ENCODE assay signal across 39 cellular contexts in the genomic region with DNA sequence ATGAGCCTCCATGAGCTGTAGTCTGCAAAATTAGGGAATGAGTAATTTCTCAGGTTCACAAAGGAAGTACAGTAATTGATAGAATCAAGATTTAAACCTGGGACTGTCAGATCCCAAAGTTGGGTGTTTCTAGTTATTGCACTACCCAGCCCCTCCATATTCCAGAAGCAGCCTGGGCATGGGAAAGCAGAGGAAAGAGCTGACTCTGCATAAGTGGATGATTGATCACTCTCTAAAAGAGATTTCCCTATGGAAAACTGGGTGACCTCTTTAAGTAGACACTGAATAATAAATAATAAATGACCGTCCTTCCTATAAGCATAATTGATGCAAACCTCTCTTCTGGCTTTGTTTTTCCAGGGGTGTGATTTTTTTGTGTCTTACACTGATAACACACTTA. TPM values are rescaled to one million over a fixed set of nuclear protein-coding genes. Genes with fewer than 3 reads are reported as not detected.
"Had no signal": no experiment of that assay in that cellular context is flagged by ENCODE, and none has a peak within 500 bp of the region (broad histone marks: within the 10 kb centered on the region; RNA-seq: fewer than 3 reads in every experiment).

No MANE protein-coding gene starts in this region.

- H3K27ac Mint-ChIP-seq: activated CD4-positive, alpha-beta memory T cell treated with anti-CD3 and anti-CD28 coated beads, Interleukin-2, amount 10 ng/mL, durations not matched to agents 7 days and 5 days; activated CD4-positive, alpha-beta T cell treated with anti-CD3 and anti-CD28 coated beads for 36 hours; activated CD4-positive, alpha-beta T cell treated with anti-CD3 and anti-CD28 coated beads, Interleukin-2, amount 10 ng/mL, durations not matched to agents 7 days and 5 days; activated CD8-positive, alpha-beta memory T cell treated with anti-CD3 and anti-CD28 coated beads, Interleukin-2, amount 10 ng/mL, durations not matched to agents 7 days and 5 days; activated CD8-positive, alpha-beta T cell treated with anti-CD3 and anti-CD28 coated beads, Interleukin-2, amount 10 ng/mL, durations not matched to agents 7 days and 5 days; activated naive CD4-positive, alpha-beta T cell treated with anti-CD3 and anti-CD28 coated beads, Interleukin-2, amount 50 U/mL, for 24 hours; activated naive CD8-positive, alpha-beta T cell; activated naive CD8-positive, alpha-beta T cell treated with anti-CD3 and anti-CD28 coated beads, Interleukin-2, amount 10 ng/mL, durations not matched to agents 7 days and 5 days; activated naive CD8-positive, alpha-beta T cell treated with anti-CD3 and anti-CD28 coated beads, Interleukin-2, amount 50 U/mL, for 24 hours; activated T-cell treated with anti-CD3 and anti-CD28 coated beads, Interleukin-2, amount 50 U/mL, for 24 hours; activated T-helper 2 cell treated with anti-CD3 and anti-CD28 coated beads, Interferon-gamma antibody, Interleukin-2, Interleukin-4, amounts not matched to agents 10 μg/mL and 5 μg/mL and 100 μg/mL, durations not matched to agents 14 hours and 24 hours and 36 hours; brain; T-helper 1 cell treated with Interleukin-12 subunit alpha and Interleukin-12 subunit beta and Interleukin-4 antibody, amounts not matched to agents 30 μg/mL and 1 μg/mL, for 36 hours; T-helper 2 cell treated with Interferon-gamma antibody and Interleukin-4, amounts not matched to agents 5 μg/mL and 100 μg/mL, for 36 hours; WTC11 had no signal

- H3K4me3 ChIP-seq: ascending aorta, cardiac muscle cell had no signal

- FAIRE-seq: bronchial epithelial cell, TTC549 had no signal

- H3K36me3 Mint-ChIP-seq: WTC11 had no signal

- H3K9me3 ChIP-seq: ascending aorta had no signal

- H3K27me3 ChIP-seq: ascending aorta had no signal

- H3K9me3 Mint-ChIP-seq: activated CD4-positive, alpha-beta memory T cell treated with anti-CD3 and anti-CD28 coated beads, Interleukin-2, amount 10 ng/mL, durations not matched to agents 7 days and 5 days; activated CD4-positive, alpha-beta T cell treated with anti-CD3 and anti-CD28 coated beads, Interleukin-2, amount 10 ng/mL, durations not matched to agents 7 days and 5 days; activated naive CD4-positive, alpha-beta T cell treated with anti-CD3 and anti-CD28 coated beads, Interleukin-2, amount 10 ng/mL, durations not matched to agents 7 days and 5 days; activated naive CD4-positive, alpha-beta T cell treated with anti-CD3 and anti-CD28 coated beads, Interleukin-2, amount 50 U/mL, for 24 hours; activated naive CD8-positive, alpha-beta T cell treated with anti-CD3 and anti-CD28 coated beads, Interleukin-2, amount 10 ng/mL, durations not matched to agents 7 days and 5 days; activated naive CD8-positive, alpha-beta T cell treated with anti-CD3 and anti-CD28 coated beads, Interleukin-2, amount 50 U/mL, for 24 hours; activated T-cell treated with anti-CD3 and anti-CD28 coated beads, Interleukin-2, amount 50 U/mL, for 24 hours; activated T-helper 2 cell treated with anti-CD3 and anti-CD28 coated beads, Interferon-gamma antibody, Interleukin-2, Interleukin-4, amounts not matched to agents 10 μg/mL and 5 μg/mL and 100 μg/mL, durations not matched to agents 14 hours and 24 hours and 36 hours; brain; T-helper 1 cell treated with Interleukin-12 subunit alpha and Interleukin-12 subunit beta and Interleukin-4 antibody, amounts not matched to agents 30 μg/mL and 1 μg/mL, for 36 hours; T-helper 2 cell treated with Interferon-gamma antibody and Interleukin-4, amounts not matched to agents 5 μg/mL and 100 μg/mL, for 36 hours; WTC11 had no signal

- DNase-seq: activated CD4-positive, alpha-beta memory T cell treated with anti-CD3 and anti-CD28 coated beads, Interleukin-2, amount 10 ng/mL, durations not matched to agents 7 days and 5 days; activated CD4-positive, alpha-beta T cell treated with anti-CD3 and anti-CD28 coated beads for 1 hour; activated CD4-positive, alpha-beta T cell treated with anti-CD3 and anti-CD28 coated beads for 36 hours; activated CD4-positive, alpha-beta T cell treated with anti-CD3 and anti-CD28 coated beads for 48 hours; activated CD4-positive, alpha-beta T cell treated with anti-CD3 and anti-CD28 coated beads, Interleukin-2, amount 10 ng/mL, durations not matched to agents 7 days and 5 days; activated CD4-positive, alpha-beta T cell treated with anti-CD3 and anti-CD28 coated beads, Interleukin-2, amount 50 U/mL, for 48 hours; activated CD4-positive, CD25-positive, alpha-beta regulatory T cell; activated CD8-positive, alpha-beta memory T cell treated with anti-CD3 and anti-CD28 coated beads for 24 hours; activated CD8-positive, alpha-beta memory T cell treated with anti-CD3 and anti-CD28 coated beads, Interleukin-2, amount 10 ng/mL, durations not matched to agents 7 days and 5 days; activated CD8-positive, alpha-beta memory T cell treated with anti-CD3 and anti-CD28 coated beads, Interleukin-2, amount 50 U/mL, for 48 hours; activated CD8-positive, alpha-beta T cell treated with anti-CD3 and anti-CD28 coated beads, Interleukin-2, amount 10 ng/mL, durations not matched to agents 7 days and 5 days; activated effector memory CD4-positive, alpha-beta T cell treated with Interleukin-2 at 50 U/mL for 16 hours; activated gamma-delta T cell; activated naive CD4-positive, alpha-beta T cell treated with anti-CD3 and anti-CD28 coated beads, Interleukin-2, amount 10 ng/mL, durations not matched to agents 7 days and 5 days; activated naive CD4-positive, alpha-beta T cell treated with Interleukin-2 at 50 U/mL for 16 hours; activated naive CD8-positive, alpha-beta T cell treated with anti-CD3 and anti-CD28 coated beads, Interleukin-2, amount 10 ng/mL, durations not matched to agents 7 days and 5 days; activated naive CD8-positive, alpha-beta T cell treated with anti-CD3 and anti-CD28 coated beads, Interleukin-2, amount 50 U/mL, for 24 hours; activated T-cell treated with anti-CD3 and anti-CD28 coated beads, Interleukin-2, amount 50 U/mL, for 24 hours; activated T-cell treated with anti-CD3 and anti-CD28 coated beads, Interleukin-2, amount 50 U/mL, for 48 hours; amygdala; anterior cingulate cortex; caudate nucleus; T-helper 2 cell; T-helper 9 cell; WERI-Rb-1 had no signal

- H3K36me3 ChIP-seq: cardiac muscle cell, WERI-Rb-1 had no signal

- H3K27me3 Mint-ChIP-seq: activated CD4-positive, alpha-beta memory T cell treated with anti-CD3 and anti-CD28 coated beads, Interleukin-2, amount 10 ng/mL, durations not matched to agents 7 days and 5 days; activated CD4-positive, alpha-beta T cell treated with anti-CD3 and anti-CD28 coated beads for 36 hours; activated CD4-positive, alpha-beta T cell treated with anti-CD3 and anti-CD28 coated beads, Interleukin-2, amount 10 ng/mL, durations not matched to agents 7 days and 5 days; activated CD8-positive, alpha-beta memory T cell treated with anti-CD3 and anti-CD28 coated beads, Interleukin-2, amount 10 ng/mL, durations not matched to agents 7 days and 5 days; activated naive CD4-positive, alpha-beta T cell treated with anti-CD3 and anti-CD28 coated beads, Interleukin-2, amount 10 ng/mL, durations not matched to agents 7 days and 5 days; activated naive CD4-positive, alpha-beta T cell treated with anti-CD3 and anti-CD28 coated beads, Interleukin-2, amount 50 U/mL, for 24 hours; activated naive CD8-positive, alpha-beta T cell; activated naive CD8-positive, alpha-beta T cell treated with anti-CD3 and anti-CD28 coated beads, Interleukin-2, amount 10 ng/mL, durations not matched to agents 7 days and 5 days; activated naive CD8-positive, alpha-beta T cell treated with anti-CD3 and anti-CD28 coated beads, Interleukin-2, amount 50 U/mL, for 24 hours; activated T-cell treated with anti-CD3 and anti-CD28 coated beads, Interleukin-2, amount 50 U/mL, for 24 hours had no signal

- ATAC-seq: activated CD4-positive, alpha-beta T cell treated with anti-CD3 and anti-CD28 coated beads for 36 hours; activated CD4-positive, CD25-positive, alpha-beta regulatory T cell treated with anti-CD3 and anti-CD28 coated beads, Interleukin-2, amount 50 U/mL, for 24 hours; activated CD8-positive, alpha-beta memory T cell treated with anti-CD3 and anti-CD28 coated beads, Interleukin-2, amount 10 ng/mL, durations not matched to agents 7 days and 5 days; activated CD8-positive, alpha-beta T cell treated with anti-CD3 and anti-CD28 coated beads, Interleukin-2, amount 10 ng/mL, durations not matched to agents 7 days and 5 days; activated naive CD8-positive, alpha-beta T cell treated with anti-CD3 and anti-CD28 coated beads, Interleukin-2, amount 50 U/mL, for 24 hours; WTC11 had no signal

- H3K27ac ChIP-seq: ascending aorta, cardiac muscle cell, WERI-Rb-1 had no signal

- H3K4me3 Mint-ChIP-seq: activated CD4-positive, alpha-beta memory T cell treated with anti-CD3 and anti-CD28 coated beads, Interleukin-2, amount 10 ng/mL, durations not matched to agents 7 days and 5 days; activated CD4-positive, alpha-beta T cell treated with anti-CD3 and anti-CD28 coated beads for 36 hours; activated CD4-positive, alpha-beta T cell treated with anti-CD3 and anti-CD28 coated beads, Interleukin-2, amount 10 ng/mL, durations not matched to agents 7 days and 5 days; activated CD8-positive, alpha-beta memory T cell treated with anti-CD3 and anti-CD28 coated beads, Interleukin-2, amount 10 ng/mL, durations not matched to agents 7 days and 5 days; activated CD8-positive, alpha-beta T cell treated with anti-CD3 and anti-CD28 coated beads, Interleukin-2, amount 10 ng/mL, durations not matched to agents 7 days and 5 days; activated naive CD4-positive, alpha-beta T cell treated with anti-CD3 and anti-CD28 coated beads, Interleukin-2, amount 10 ng/mL, durations not matched to agents 7 days and 5 days; activated naive CD4-positive, alpha-beta T cell treated with anti-CD3 and anti-CD28 coated beads, Interleukin-2, amount 50 U/mL, for 24 hours; activated naive CD8-positive, alpha-beta T cell; activated naive CD8-positive, alpha-beta T cell treated with anti-CD3 and anti-CD28 coated beads, Interleukin-2, amount 10 ng/mL, durations not matched to agents 7 days and 5 days; activated naive CD8-positive, alpha-beta T cell treated with anti-CD3 and anti-CD28 coated beads, Interleukin-2, amount 50 U/mL, for 24 hours; activated T-cell treated with anti-CD3 and anti-CD28 coated beads, Interleukin-2, amount 50 U/mL, for 24 hours; brain; T-helper 1 cell treated with Interleukin-12 subunit alpha and Interleukin-12 subunit beta and Interleukin-4 antibody, amounts not matched to agents 30 μg/mL and 1 μg/mL, for 36 hours; T-helper 2 cell treated with Interferon-gamma antibody and Interleukin-4, amounts not matched to agents 5 μg/mL and 100 μg/mL, for 36 hours; WTC11 had no signal

RNA-seq across cellular contexts. Expression of gene PPEF2, which starts 33.4 kb away (rescaled TPM):
- total RNA-seq: activated T-helper 2 cell treated with anti-CD3 and anti-CD28 coated beads, Interferon-gamma antibody, Interleukin-2, Interleukin-4, amounts not matched to agents 10 μg/mL and 5 μg/mL and 100 μg/mL, durations not matched to agents 14 hours and 24 hours and 36 hours; ascending aorta; bronchial epithelial cell; cardiac muscle cell; cerebellum; WTC11 had no signal
- polyA plus RNA-seq: adipose tissue, cardiac muscle cell had no signal
